In the genomic region with DNA sequence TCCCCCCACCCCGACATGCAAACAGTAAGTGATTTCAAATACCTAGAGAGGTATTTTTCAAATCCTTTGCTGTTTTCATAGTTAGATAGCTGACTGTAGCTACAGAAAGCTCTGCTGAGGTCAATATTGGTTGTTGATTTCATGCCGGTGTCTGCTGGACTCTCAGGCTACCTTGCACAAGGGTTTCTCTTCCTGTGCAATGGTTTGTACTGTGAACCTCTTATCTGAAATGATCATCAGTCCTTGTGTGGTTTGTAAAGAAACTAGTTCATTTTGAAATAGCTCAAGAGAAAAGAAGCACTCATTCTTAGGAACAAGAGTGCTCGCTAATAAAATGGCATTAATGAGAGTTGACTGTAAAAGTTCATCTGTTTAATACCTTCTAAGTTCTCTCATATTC, we compare ENCODE assay signal across 11 cellular contexts. TPM values are rescaled to one million over a fixed set of nuclear protein-coding genes. Genes with fewer than 3 reads are reported as not detected.
DNase-seq lines count a peak whose midpoint lies in the region; ATAC-seq and TF ChIP-seq lines count a peak whose summit lies in the region.
"Had no signal": no experiment of that assay in that cellular context is flagged by ENCODE, and none has a peak within 500 bp of the region (broad histone marks: within the 10 kb centered on the region; RNA-seq: fewer than 3 reads in every experiment).

No MANE protein-coding gene starts in this region.

- H3K9me3 Mint-ChIP-seq in activated T-helper 1 cell treated with anti-CD3 and anti-CD28 coated beads, Interleukin-12 subunit alpha, Interleukin-12 subunit beta, Interleukin-2, Interleukin-4 antibody, amounts not matched to agents 30 ng/mL and 10 ng/mL and 1 ng/mL, durations not matched to agents 14 hours and 24 hours and 36 hours: no peaks in the 10 kb centered on the region
- no peaks in the 10 kb centered on the region for H3K9me3 Mint-ChIP-seq in memory B cell
- no peaks in the 10 kb centered on the region for H3K9me3 Mint-ChIP-seq in stimulated activated memory B cell treated with anti-CD40 and anti-IgM and Interleukin-4, amounts not matched to agents 10 μg/mL and 1 μg/mL and 100 μg/mL, for 72 hours

- H3K27ac Mint-ChIP-seq in activated T-helper 1 cell treated with anti-CD3 and anti-CD28 coated beads, Interleukin-12 subunit alpha, Interleukin-12 subunit beta, Interleukin-2, Interleukin-4 antibody, amounts not matched to agents 30 ng/mL and 10 ng/mL and 1 ng/mL, durations not matched to agents 14 hours and 24 hours and 36 hours: peak overlapping the region; percentile 89
- no peak overlapping the region for H3K27ac Mint-ChIP-seq in memory B cell
- H3K27ac Mint-ChIP-seq in stimulated activated memory B cell treated with anti-CD40 and anti-IgM and Interleukin-4, amounts not matched to agents 10 μg/mL and 1 μg/mL and 100 μg/mL, for 72 hours: no peak overlapping the region

- H3K9me3 ChIP-seq in DND-41 (ENCODE audit: insufficient read depth, low read length, severe bottlenecking): no peaks in the 10 kb centered on the region
- no peaks in the 10 kb centered on the region for H3K9me3 ChIP-seq in MG63
- H3K9me3 ChIP-seq: mucosa of descending colon had no signal

- H3K4me1 ChIP-seq in DND-41 (ENCODE audit: insufficient read depth, low read length): peaks cover 64% of the 10 kb centered on the region

- peak overlapping the region; percentile 78 for H3K9ac ChIP-seq in DND-41 (ENCODE audit: low read depth, low read length)

- peaks cover 60% of the 10 kb centered on the region for H3K79me2 ChIP-seq in DND-41 (ENCODE audit: insufficient read depth, low read length)

- peak overlapping the region in 1 of 2 experiments; percentile 87; a peak in 2 of 4 replicates for H3K4me3 ChIP-seq in DND-41 (ENCODE audit: low read depth in 1 of 2, low read length in 2 of 2)
- H3K4me3 ChIP-seq in Jurkat, Clone E6-1 (ENCODE audit: low read length): peak overlapping the region; percentile 11
- no peak overlapping the region for H3K4me3 ChIP-seq in MG63
- H3K4me3 ChIP-seq: mucosa of descending colon had no signal

- peak; percentile 22 for DNase-seq in DND-41
- no peak for DNase-seq in Jurkat, Clone E6-1 (ENCODE audit: low read depth, low spot score)
- no peak for DNase-seq in activated T-helper 1 cell treated with anti-CD3 and anti-CD28 coated beads, Interleukin-12 subunit alpha, Interleukin-12 subunit beta, Interleukin-2, Interleukin-4 antibody, amounts not matched to agents 30 ng/mL and 10 ng/mL and 1 ng/mL, durations not matched to agents 14 hours and 24 hours and 36 hours (ENCODE audit: low spot score)
- no peak for DNase-seq in memory B cell (ENCODE audit: low spot score in 2 of 2)
- no peak for DNase-seq in MG63
- no peak for DNase-seq in cerebellar nuclear complex (lab: John Stamatoyannopoulos, UW)
- DNase-seq: mucosa of descending colon; NCI-H187 treated with DMSO at 0.1 percent for 48 hours; stimulated activated CD4-positive, alpha-beta T cell treated with anti-CD3 and anti-CD28 coated beads, Interleukin-2, amount 100 ng/mL, for 24 hours had no signal

- intact Hi-C loops in activated T-helper 1 cell treated with anti-CD3 and anti-CD28 coated beads, Interleukin-12 subunit alpha, Interleukin-12 subunit beta, Interleukin-2, Interleukin-4 antibody, amounts not matched to agents 30 ng/mL and 10 ng/mL and 1 ng/mL, durations not matched to agents 14 hours and 24 hours and 36 hours (cut with micrococcal nuclease): loop anchor here (10.0 kb wide), 3 partner anchors 126 to 1066 kb away; partner anchors contain the start of gene IDS

- H2AFZ ChIP-seq in DND-41 (ENCODE audit: low read depth, low read length): peak overlapping the region; percentile 8; the same call in 1 of the 2 replicates

- H3K4me3 Mint-ChIP-seq in activated T-helper 1 cell treated with anti-CD3 and anti-CD28 coated beads, Interleukin-12 subunit alpha, Interleukin-12 subunit beta, Interleukin-2, Interleukin-4 antibody, amounts not matched to agents 30 ng/mL and 10 ng/mL and 1 ng/mL, durations not matched to agents 14 hours and 24 hours and 36 hours: peak overlapping the region; percentile 88
- peak overlapping the region; percentile 54 for H3K4me3 Mint-ChIP-seq in memory B cell
- no peak overlapping the region for H3K4me3 Mint-ChIP-seq in stimulated activated memory B cell treated with anti-CD40 and anti-IgM and Interleukin-4, amounts not matched to agents 10 μg/mL and 1 μg/mL and 100 μg/mL, for 72 hours

- no peaks in the 10 kb centered on the region for H3K36me3 Mint-ChIP-seq in activated T-helper 1 cell treated with anti-CD3 and anti-CD28 coated beads, Interleukin-12 subunit alpha, Interleukin-12 subunit beta, Interleukin-2, Interleukin-4 antibody, amounts not matched to agents 30 ng/mL and 10 ng/mL and 1 ng/mL, durations not matched to agents 14 hours and 24 hours and 36 hours (ENCODE audit: low read depth)
- H3K36me3 Mint-ChIP-seq in memory B cell: no peaks in the 10 kb centered on the region
- H3K36me3 Mint-ChIP-seq in stimulated activated memory B cell treated with anti-CD40 and anti-IgM and Interleukin-4, amounts not matched to agents 10 μg/mL and 1 μg/mL and 100 μg/mL, for 72 hours: no peaks in the 10 kb centered on the region

- peak overlapping the region; percentile 77 for H3K4me2 ChIP-seq in DND-41 (ENCODE audit: insufficient read depth, low read length)

- H3K27ac ChIP-seq in DND-41 (ENCODE audit: low read length): peak overlapping the region; percentile 86

- peaks cover 2% of the 10 kb centered on the region for H3K27me3 Mint-ChIP-seq in activated T-helper 1 cell treated with anti-CD3 and anti-CD28 coated beads, Interleukin-12 subunit alpha, Interleukin-12 subunit beta, Interleukin-2, Interleukin-4 antibody, amounts not matched to agents 30 ng/mL and 10 ng/mL and 1 ng/mL, durations not matched to agents 14 hours and 24 hours and 36 hours (ENCODE audit: insufficient read depth)
- no peaks in the 10 kb centered on the region for H3K27me3 Mint-ChIP-seq in memory B cell
- H3K27me3 Mint-ChIP-seq in stimulated activated memory B cell treated with anti-CD40 and anti-IgM and Interleukin-4, amounts not matched to agents 10 μg/mL and 1 μg/mL and 100 μg/mL, for 72 hours: no peaks in the 10 kb centered on the region

- TF ChIP-seq CTCF in DND-41 (IDR thresholded peaks at IDR 0.05; ENCODE audit: borderline replicate concordance, extremely low read depth, low read length, poor library complexity, severe bottlenecking): no peak

- no peaks in the 10 kb centered on the region for H3K36me3 ChIP-seq in DND-41 (ENCODE audit: insufficient read depth, low read length)
- H3K36me3 ChIP-seq in MG63: no peaks in the 10 kb centered on the region

- H3K27me3 ChIP-seq in DND-41 (ENCODE audit: insufficient read depth, low read length, poor library complexity): no peaks in the 10 kb centered on the region
- H3K27me3 ChIP-seq in MG63: no peaks in the 10 kb centered on the region

- peak; percentile 18; the same call in 1 of the 3 replicates for ATAC-seq in DND-41 (ENCODE audit: insufficient read depth, low read depth)
- ATAC-seq in memory B cell (ENCODE audit: low read depth): no peak
- ATAC-seq in stimulated activated memory B cell treated with anti-CD40 and anti-IgM and Interleukin-4, amounts not matched to agents 10 μg/mL and 1 μg/mL and 100 μg/mL, for 72 hours: no peak
- no peak for ATAC-seq in GM21447 (IDR thresholded peaks at IDR 0.05; ENCODE audit: unreplicated experiment)
- ATAC-seq: mucosa of descending colon had no signal

- no peaks in the 10 kb centered on the region; the same call in 1 of the 2 replicates for H4K20me1 ChIP-seq in DND-41 (ENCODE audit: insufficient read depth, low read length)

- peaks cover 67% of the 10 kb centered on the region for H3K4me1 Mint-ChIP-seq in activated T-helper 1 cell treated with anti-CD3 and anti-CD28 coated beads, Interleukin-12 subunit alpha, Interleukin-12 subunit beta, Interleukin-2, Interleukin-4 antibody, amounts not matched to agents 30 ng/mL and 10 ng/mL and 1 ng/mL, durations not matched to agents 14 hours and 24 hours and 36 hours (ENCODE audit: low read depth)
- peaks cover 35% of the 10 kb centered on the region for H3K4me1 Mint-ChIP-seq in memory B cell
- H3K4me1 Mint-ChIP-seq in stimulated activated memory B cell treated with anti-CD40 and anti-IgM and Interleukin-4, amounts not matched to agents 10 μg/mL and 1 μg/mL and 100 μg/mL, for 72 hours: peaks cover 54% of the 10 kb centered on the region

RNA-seq across cellular contexts. Expression of gene MTM1, which starts 2.1 kb away (rescaled TPM):
- polyA plus RNA-seq in Jurkat, Clone E6-1 (2012; ENCODE audit: insufficient read depth, insufficient read length): 12.4 TPM
- 24.1 and 24.3 TPM in 2 replicates for total RNA-seq in activated T-helper 1 cell treated with anti-CD3 and anti-CD28 coated beads, Interleukin-12 subunit alpha, Interleukin-12 subunit beta, Interleukin-2, Interleukin-4 antibody, amounts not matched to agents 30 ng/mL and 10 ng/mL and 1 ng/mL, durations not matched to agents 14 hours and 24 hours and 36 hours
- 8.7 and 9.1 TPM in 2 replicates for total RNA-seq in MG63 (2014; rRNA removed; shearing (Covaris generic); ENCODE audit: low replicate concordance)
